24 cellular contexts compared by ENCODE assay signal in the genomic region with DNA sequence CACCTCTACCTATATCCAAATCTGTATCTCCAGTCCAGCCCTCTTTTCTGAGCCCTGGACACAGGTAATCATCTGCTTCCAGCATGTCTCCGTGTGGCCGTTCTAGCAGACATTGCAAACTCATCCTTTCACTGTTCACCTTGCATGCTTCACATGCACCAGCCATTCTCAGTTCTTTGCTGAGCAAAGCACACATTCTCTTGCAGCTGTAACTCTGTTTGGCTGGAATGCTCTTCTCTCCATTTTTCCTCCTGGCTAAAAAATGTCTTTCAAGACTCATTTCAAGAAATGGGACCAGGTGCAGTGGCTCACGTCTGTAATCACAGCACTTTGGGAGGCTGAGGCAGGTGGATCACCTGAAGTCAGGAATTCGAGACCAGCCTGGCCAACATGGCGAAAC.
"Had no signal": no experiment of that assay in that cellular context is flagged by ENCODE, and none has a peak within 500 bp of the region (broad histone marks: within the 10 kb centered on the region; RNA-seq: fewer than 3 reads in every experiment).

No MANE protein-coding gene starts in this region.

- H3K4me3 ChIP-seq: coronary artery, dorsolateral prefrontal cortex, esophagus muscularis mucosa, gastroesophageal sphincter, heart right ventricle, left lung, lower lobe of right lung, mucosa of descending colon had no signal

- H3K4me1 ChIP-seq: esophagus muscularis mucosa, gastroesophageal sphincter, left lung, lower lobe of right lung had no signal

- DNase-seq: dermis blood vessel endothelial cell; dorsolateral prefrontal cortex; effector CD4-positive, alpha-beta T cell; effector memory CD4-positive, alpha-beta T cell; foreskin keratinocyte; heart right ventricle; hippocampal formation; left cardiac atrium; left lung; left ventricle myocardium superior; lower lobe of right lung; mesendoderm; mucosa of descending colon; naive B cell had no signal

- H3K4me1 Mint-ChIP-seq: memory B cell, mesothelial cell of epicardium had no signal

- FAIRE-seq: colon, endothelial cell of umbilical vein, frontal cortex, islet of Langerhans, keratinocyte had no signal

- H3K36me3 ChIP-seq: esophagus muscularis mucosa, gastroesophageal sphincter, heart right ventricle, left lung, lower lobe of right lung had no signal

- ATAC-seq: foreskin keratinocyte, gastroesophageal sphincter, heart right ventricle, left cardiac atrium, left lung, left ventricle myocardium superior, lower lobe of right lung, mucosa of descending colon had no signal

- H3K27me3 ChIP-seq: foreskin keratinocyte had no signal

- H3K27ac ChIP-seq: coronary artery, dorsolateral prefrontal cortex, esophagus muscularis mucosa, foreskin keratinocyte, gastroesophageal sphincter, heart right ventricle, left lung, lower lobe of right lung had no signal

- H3K4me3 Mint-ChIP-seq: memory B cell, mesothelial cell of epicardium, naive B cell had no signal

- H3K27ac Mint-ChIP-seq: memory B cell, mesothelial cell of epicardium had no signal

- H3K9me3 ChIP-seq: esophagus muscularis mucosa, gastroesophageal sphincter, left lung, lower lobe of right lung, mucosa of descending colon had no signal
